9 cellular contexts compared by ENCODE assay signal in genomic region chr1:176897350-176898236, GRCh38.
DNase-seq lines count a peak whose midpoint lies in the region; ATAC-seq and TF ChIP-seq lines count a peak whose summit lies in the region.
"Had no signal": no experiment of that assay in that cellular context is flagged by ENCODE, and none has a peak within 500 bp of the region (broad histone marks: within the 10 kb centered on the region; RNA-seq: fewer than 3 reads in every experiment).

No MANE protein-coding gene starts in this region.

- H3K4me3 Mint-ChIP-seq in MCF 10A (ENCODE audit: unreplicated experiment): peak overlapping the region; percentile 63
- H3K4me3 Mint-ChIP-seq: activated naive CD4-positive, alpha-beta T cell treated with anti-CD3 and anti-CD28 coated beads, Interleukin-2, amount 50 U/mL, for 24 hours had no signal

- ATAC-seq in GM21360 (IDR thresholded peaks at IDR 0.05; ENCODE audit: unreplicated experiment): peak; percentile 83

- peaks cover 6% of the 10 kb centered on the region for H3K36me3 Mint-ChIP-seq in MCF 10A (ENCODE audit: insufficient read depth, unreplicated experiment)
- H3K36me3 Mint-ChIP-seq: activated naive CD4-positive, alpha-beta T cell treated with anti-CD3 and anti-CD28 coated beads, Interleukin-2, amount 50 U/mL, for 24 hours had no signal

- H3K9me3 Mint-ChIP-seq in MCF 10A (ENCODE audit: unreplicated experiment): no peaks in the 10 kb centered on the region
- H3K9me3 Mint-ChIP-seq: activated naive CD4-positive, alpha-beta T cell treated with anti-CD3 and anti-CD28 coated beads, Interleukin-2, amount 50 U/mL, for 24 hours had no signal

- H3K4me1 Mint-ChIP-seq in MCF 10A (ENCODE audit: insufficient read depth, unreplicated experiment): peaks cover 10% of the 10 kb centered on the region

- no peak overlapping the region for H3K4me3 ChIP-seq in LNCaP clone FGC (ENCODE audit: low read depth, low read length)

- no peak overlapping the region for H3K27ac Mint-ChIP-seq in MCF 10A (ENCODE audit: low read depth, unreplicated experiment)
- H3K27ac Mint-ChIP-seq: activated naive CD4-positive, alpha-beta T cell treated with anti-CD3 and anti-CD28 coated beads, Interleukin-2, amount 50 U/mL, for 24 hours had no signal

- H3K27me3 Mint-ChIP-seq in MCF 10A (ENCODE audit: insufficient read depth, unreplicated experiment): peaks cover 64% of the 10 kb centered on the region

- TF ChIP-seq CTCF in LNCaP clone FGC (IDR thresholded peaks at IDR 0.05; ENCODE audit: control insufficient read depth, extremely low read depth, insufficient read depth): peak; percentile 89
- peak; percentile 99 for TF ChIP-seq CTCF in MCF 10A (IDR thresholded peaks at IDR 0.05; ENCODE audit: unreplicated experiment)

- peak; percentile 85 for DNase-seq in D341Med (ENCODE audit: low spot score)
- peak; percentile 15 for DNase-seq in LNCaP clone FGC (ENCODE audit: low read depth)
- DNase-seq in RPMI7951 (ENCODE audit: low read depth): peak; percentile 49
- DNase-seq in MCF 10A (ENCODE audit: unreplicated experiment): peak; percentile 70
- DNase-seq in inferior parietal cortex (ENCODE audit: extremely low spot score): peak; percentile 80
- peak; percentile 22 to 58 for DNase-seq in stimulated activated CD4-positive, alpha-beta T cell treated with anti-CD3 and anti-CD28 coated beads, Interleukin-2, amount 100 ng/mL, for 24 hours
- no peak for DNase-seq in T-helper 9 cell

- intact Hi-C loops in MCF 10A (cut with micrococcal nuclease): loop anchor here (1.0 to 5.0 kb wide), 7 partner anchors 52 to 1385 kb away; no protein-coding TSS in a partner anchor

- no TSS peak for BruUV-seq in MCF 10A (replicated peaks; lab: Mats Ljungman, UMichigan)

- POLR2A ChIA-PET in MCF 10A (lab: Yijun Ruan, JAX): no interaction called here

- CTCF ChIA-PET in MCF 10A (lab: Yijun Ruan, JAX): interaction anchor here (0.5 to 10.1 kb wide), 127 partner anchors 10 to 1875 kb away, joined by 3 to 280 read pairs (median 4); no protein-coding TSS in a partner anchor
